ENCODE assay signal across 1 cellular context in genomic region chr7:111107989-111108388, GRCh38.
A peak's percentile ranks its signal among the peaks of the same experiment; 100 is the strongest.
TF ChIP-seq lines count a peak whose summit lies in the region.

No MANE protein-coding gene starts in this region.

TF ChIP-seq in SK-N-SH treated with all-trans-retinoic acid at 6 μM for 48 hours, 23 proteins besides CTCF, POLR2A, EP300 and RAD21 (continued from another document):
- TF ChIP-seq, protein P1, sequence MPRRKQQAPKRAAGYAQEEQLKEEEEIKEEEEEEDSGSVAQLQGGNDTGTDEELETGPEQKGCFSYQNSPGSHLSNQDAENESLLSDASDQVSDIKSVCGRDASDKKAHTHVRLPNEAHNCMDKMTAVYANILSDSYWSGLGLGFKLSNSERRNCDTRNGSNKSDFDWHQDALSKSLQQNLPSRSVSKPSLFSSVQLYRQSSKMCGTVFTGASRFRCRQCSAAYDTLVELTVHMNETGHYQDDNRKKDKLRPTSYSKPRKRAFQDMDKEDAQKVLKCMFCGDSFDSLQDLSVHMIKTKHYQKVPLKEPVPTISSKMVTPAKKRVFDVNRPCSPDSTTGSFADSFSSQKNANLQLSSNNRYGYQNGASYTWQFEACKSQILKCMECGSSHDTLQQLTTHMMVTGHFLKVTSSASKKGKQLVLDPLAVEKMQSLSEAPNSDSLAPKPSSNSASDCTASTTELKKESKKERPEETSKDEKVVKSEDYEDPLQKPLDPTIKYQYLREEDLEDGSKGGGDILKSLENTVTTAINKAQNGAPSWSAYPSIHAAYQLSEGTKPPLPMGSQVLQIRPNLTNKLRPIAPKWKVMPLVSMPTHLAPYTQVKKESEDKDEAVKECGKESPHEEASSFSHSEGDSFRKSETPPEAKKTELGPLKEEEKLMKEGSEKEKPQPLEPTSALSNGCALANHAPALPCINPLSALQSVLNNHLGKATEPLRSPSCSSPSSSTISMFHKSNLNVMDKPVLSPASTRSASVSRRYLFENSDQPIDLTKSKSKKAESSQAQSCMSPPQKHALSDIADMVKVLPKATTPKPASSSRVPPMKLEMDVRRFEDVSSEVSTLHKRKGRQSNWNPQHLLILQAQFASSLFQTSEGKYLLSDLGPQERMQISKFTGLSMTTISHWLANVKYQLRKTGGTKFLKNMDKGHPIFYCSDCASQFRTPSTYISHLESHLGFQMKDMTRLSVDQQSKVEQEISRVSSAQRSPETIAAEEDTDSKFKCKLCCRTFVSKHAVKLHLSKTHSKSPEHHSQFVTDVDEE (CRISPR knock-in tag; IDR thresholded peaks at IDR 0.05), result peak; percentile 19; the same call in 1 of the 2 replicates
- TF ChIP-seq BACH2 (CRISPR knock-in tag; IDR thresholded peaks at IDR 0.05; ENCODE audit: borderline replicate concordance), result no peak
